In genomic region chr2:95012881-95013550, GRCh38 we compare ENCODE assay signal across 13 cellular contexts. TPM values are rescaled to one million over a fixed set of nuclear protein-coding genes. Genes with fewer than 3 reads are reported as not detected.
A peak's percentile ranks its signal among the peaks of the same experiment; 100 is the strongest.
DNase-seq lines count a peak whose midpoint lies in the region; ATAC-seq, FAIRE-seq and TF ChIP-seq lines count a peak whose summit lies in the region.
"Had no signal": no experiment of that assay in that cellular context is flagged by ENCODE, and none has a peak within 500 bp of the region (broad histone marks: within the 10 kb centered on the region; RNA-seq: fewer than 3 reads in every experiment).

No MANE protein-coding gene starts in this region.

- DNase-seq in ELR (ENCODE audit: low read depth) = peak; percentile 54
- DNase-seq in GM12878 (ENCODE audit: low read depth, low spot score) = peak; percentile 57
- no peak for DNase-seq in left lobe of liver (ENCODE audit: low spot score)
- DNase-seq in NK-92 (lab: John Stamatoyannopoulos, UW; ENCODE audit: unreplicated experiment) = no peak
- DNase-seq in HUDEP-2 (lab: John Stamatoyannopoulos, UW; ENCODE audit: unreplicated experiment in 76 of 76) = no peak
- no peak for DNase-seq in WTC11 (ENCODE audit: low spot score)
- DNase-seq: activated gamma-delta T cell treated with Interleukin-2 at 50 U/mL for 16 hours; esophagus squamous epithelium; midbrain; SHP77 treated with DMSO at 0.1 percent for 48 hours; stimulated activated CD4-positive, alpha-beta T cell treated with anti-CD3 and anti-CD28 coated beads, Interleukin-1b, Interleukin-23, amount 100 ng/mL, for 48 hours had no signal

- CTCF ChIA-PET in GM12878 (lab: Yijun Ruan, JAX) (interaction anchor here (1.0 to 1.9 kb wide), 6 partner anchors 9 to 63 kb away, joined by 3 to 12 read pairs (median 4); no protein-coding TSS in a partner anchor), WTC11 (lab: Charles Lee) (interaction anchor here (1.0 to 2.3 kb wide), 3 partner anchors 10 to 56 kb away, joined by 3 to 10 read pairs (median 3); no protein-coding TSS in a partner anchor)

- H3K36me3 Mint-ChIP-seq in WTC11 = no peaks in the 10 kb centered on the region

- peak; percentile 93 for ATAC-seq in GM19395 (IDR thresholded peaks at IDR 0.05; ENCODE audit: unreplicated experiment)
- ATAC-seq in HG03060 (IDR thresholded peaks at IDR 0.05; ENCODE audit: low read depth, unreplicated experiment) = peak; percentile 70
- peak; percentile 88 for ATAC-seq in GM12878
- no peak for ATAC-seq in left lobe of liver
- no peak for ATAC-seq in WTC11

- no peak overlapping the region; the same call in 1 of the 2 replicates for H2AFZ ChIP-seq in GM12878 (ENCODE audit: control insufficient read depth, low read depth, low read length)

- intact Hi-C loops in GM12878 (cut with micrococcal nuclease; ENCODE audit: unreplicated experiment) = loop anchor here (2.0 to 5.0 kb wide), 2 partner anchors 26 to 149 kb away; no protein-coding TSS in a partner anchor

- H3K4me1 Mint-ChIP-seq in WTC11 = peaks cover 12% of the 10 kb centered on the region

- no peak for TF ChIP-seq EP300 in GM12878 (IDR thresholded peaks at IDR 0.05; ENCODE audit: borderline replicate concordance in 1 of 2, control insufficient read depth in 1 of 2, low read depth in 2 of 2, low read length in 2 of 2)

- no peaks in the 10 kb centered on the region for H3K27me3 Mint-ChIP-seq in WTC11 (ENCODE audit: low read depth)

- WGBS in GM12878 (ENCODE audit: insufficient coverage, insufficient replicate concordance, low lambda C conversion rate, missing lambda C conversion rate) = 61% methylated on average over 10 of the region's 10 CpGs

- TF ChIP-seq RAD21 in GM12878 (IDR thresholded peaks at IDR 0.05; ENCODE audit: insufficient read depth, low read depth, low read length) = no peak

- H3K27ac Mint-ChIP-seq in WTC11 = no peak overlapping the region

- TF ChIP-seq CTCF in GM12878 (IDR thresholded peaks at IDR 0.05 in 2 of 3, conservative IDR thresholded peaks at IDR 0.05 in 1 of 3; ENCODE audit: control insufficient read depth in 2 of 3, extremely low read depth in 1 of 3, insufficient read depth in 1 of 3, low read depth in 3 of 3, low read length in 3 of 3) (no peak), WTC11 (IDR thresholded peaks at IDR 0.05) (no peak)

- no peak for TF ChIP-seq POLR2A in GM12878 (IDR thresholded peaks at IDR 0.05; ENCODE audit: low read depth, low read length)

- no peaks in the 10 kb centered on the region for H3K9me3 ChIP-seq in GM12878 (replicated peaks; ENCODE audit: control insufficient read depth, insufficient read depth, low read length)
- H3K9me3 ChIP-seq: esophagus squamous epithelium had no signal

- peaks cover 29% of the 10 kb centered on the region for H3K4me1 ChIP-seq in GM12878 (ENCODE audit: control insufficient read depth, insufficient read depth, low read length)

- FAIRE-seq in GM12878 (lab: Jason Lieb, UNC) = no peak

- no peak overlapping the region for H3K4me3 ChIP-seq in GM12878
- H3K4me3 ChIP-seq: esophagus squamous epithelium had no signal

- peak overlapping the region; percentile 36; the same call in 1 of the 2 replicates for H3K4me2 ChIP-seq in GM12878 (ENCODE audit: control insufficient read depth, insufficient read depth)

- H3K4me3 Mint-ChIP-seq in WTC11 = no peak overlapping the region

- no peaks in the 10 kb centered on the region for H3K27me3 ChIP-seq in GM12878 (replicated peaks in 1 of 2; ENCODE audit: control insufficient read depth in 2 of 2, insufficient read depth in 2 of 2, low read length in 1 of 2)

- no TSS peak for BruUV-seq in GM12878 (replicated peaks; lab: Mats Ljungman, UMichigan)

- RAD21 ChIA-PET in GM12878 (lab: Charles Lee; ENCODE audit: unreplicated experiment) = interaction anchor here (1.7 to 2.9 kb wide), 2 partner anchors 10 to 66 kb away, joined by 6 to 13 read pairs; no protein-coding TSS in a partner anchor

- SMC1A ChIA-PET in GM12878 (lab: Charles Lee; ENCODE audit: uncharacterized antibody, unreplicated experiment) = interaction anchor here (1.2 to 1.5 kb wide), 2 partner anchors 27 to 35 kb away, joined by 3 to 4 read pairs; no protein-coding TSS in a partner anchor

- H3K9ac ChIP-seq in GM12878 (ENCODE audit: control insufficient read depth, insufficient read depth, low read length) = no peak overlapping the region

- H3K79me2 ChIP-seq in GM12878 (ENCODE audit: control insufficient read depth, insufficient read depth, low read length) = no peaks in the 10 kb centered on the region

- POLR2A ChIA-PET in GM12878 (lab: Charles Lee) (no interaction called here), WTC11 (lab: Charles Lee) (no interaction called here)

- H3K9me3 Mint-ChIP-seq in WTC11 = no peaks in the 10 kb centered on the region

- in situ Hi-C loops in GM12878 (cut with MboI) = no loop called here

- no peaks in the 10 kb centered on the region for H3K36me3 ChIP-seq in GM12878 (ENCODE audit: control insufficient read depth in 2 of 2, insufficient read depth in 2 of 2, low read length in 1 of 2)
- H3K36me3 ChIP-seq: esophagus squamous epithelium had no signal

- H4K20me1 ChIP-seq in GM12878 (ENCODE audit: control insufficient read depth, insufficient read depth) = no peaks in the 10 kb centered on the region

- peak overlapping the region; percentile 27; the same call in 1 of the 2 replicates for H3K27ac ChIP-seq in GM12878 (ENCODE audit: control insufficient read depth, insufficient read depth)
- H3K27ac ChIP-seq: esophagus squamous epithelium had no signal

TF ChIP-seq in GM12878, 131 proteins besides CTCF, POLR2A, EP300 and RAD21 (continues in another document):
- TF ChIP-seq BMI1 (IDR thresholded peaks at IDR 0.05; ENCODE audit: borderline replicate concordance) = no peak
- peak; percentile 35; the same call in 1 of the 2 replicates for TF ChIP-seq MLLT1 (IDR thresholded peaks at IDR 0.05)
- TF ChIP-seq NR2F1 (conservative IDR thresholded peaks at IDR 0.05) = peak; percentile 44; the same call in 1 of the 2 replicates
- TF ChIP-seq DPF2 (IDR thresholded peaks at IDR 0.05) = peak; percentile 30; the same call in 1 of the 2 replicates
- TF ChIP-seq RCOR1 (conservative IDR thresholded peaks at IDR 0.05; ENCODE audit: low read depth, low read length) = no peak
- peak; percentile 35; the same call in 1 of the 2 replicates for TF ChIP-seq BCL11A (IDR thresholded peaks at IDR 0.05; ENCODE audit: low read depth, low read length)
- peak; percentile 58 to 72; a peak in 3 of 4 replicates for TF ChIP-seq IKZF2 (IDR thresholded peaks at IDR 0.05)
- peak; percentile 88 for TF ChIP-seq RUNX3 (IDR thresholded peaks at IDR 0.05; ENCODE audit: low read length)

TF ChIP-seq in WTC11, 78 proteins besides CTCF, POLR2A, EP300 and RAD21 (continues in another document):
- TF ChIP-seq ARID4B (CRISPR knock-in tag; IDR thresholded peaks at IDR 0.05; ENCODE audit: borderline replicate concordance) (no peak), ZNF138 (CRISPR knock-in tag; conservative IDR thresholded peaks at IDR 0.05) (no peak)

RNA-seq across cellular contexts. Expression of gene MAL, which starts 12.5 kb away (rescaled TPM):
- total RNA-seq in GM12878 (2013; cell fraction: nucleolus; rRNA removed) = 15.0 and 16.0 TPM in 2 replicates
- total RNA-seq in GM12878 (2014; rRNA removed) (1.7 and 1.9 TPM in 2 replicates), GM12878 (2014; rRNA removed; fragmentation: Illumina TruSeq; extraction: Trizol) (1.1 and 1.3 TPM in 2 replicates), GM12878 (2021) (1.2 and 1.8 TPM in 2 replicates), left lobe of liver (0.28 TPM), WTC11 (2021) (0.22 to 0.39 TPM in 2 of 3 replicates, not detected in the other)
- polyA plus RNA-seq in GM12878 (2011; ENCODE audit: low read depth) = 6.6 TPM
- polyA plus RNA-seq in GM12878 (2011; rRNA removed) (3.0 and 4.5 TPM in 2 replicates), GM12878 (2014; fragmentation: Illumina TruSeq; extraction: Trizol) (1.6 and 2.4 TPM in 2 replicates), GM12878 (2014; fragmentation: Nextera tagmentation; extraction: Ambion mirVana) (1 to 10 TPM; 1.4 to 1.8 TPM), GM12878 (2014; rRNA removed) (1.4 and 1.7 TPM in 2 replicates), GM12878 (2016; fragmentation: Nextera tagmentation; extraction: Ambion mirVana) (1 to 10 TPM; 2.4 to 3.1 TPM)
- polyA plus RNA-seq in GM12878 (2011; cell fraction: cytosol; rRNA removed) = 6.5 and 8.7 TPM in 2 replicates
- polyA plus RNA-seq in GM12878 (2011; cell fraction: nucleus; rRNA removed) = 3.5 and 4.5 TPM in 2 replicates
- 14.4 and 19.8 TPM in 2 replicates for polyA plus RNA-seq in GM12878 (2012)
- 1.8 and 2.3 TPM in 2 replicates for polyA minus RNA-seq in GM12878 (2011; rRNA and poly(A)+ RNA removed)
- 1.7 and 4.0 TPM in 2 replicates for polyA minus RNA-seq in GM12878 (2011; cell fraction: cytosol; rRNA and poly(A)+ RNA removed)
- 0.60 and 0.77 TPM in 2 replicates for polyA minus RNA-seq in GM12878 (2011; cell fraction: nucleus; rRNA and poly(A)+ RNA removed)

Comparison
In these comparisons a context has a peak if more than half of its experiments do, and no peak if none do; other contexts are left out.
1. DNase-seq: peak in ELR (single experiment) and GM12878 (single experiment); none in left lobe of liver (single experiment), NK-92 (single experiment), HUDEP-2 (0 of 76) and WTC11 (single experiment).
2. ATAC-seq: peak in GM19395 (single experiment), HG03060 (single experiment) and GM12878 (single experiment); none in left lobe of liver (single experiment) and WTC11 (single experiment).